ENCODE assay signal across 8 cellular contexts in the genomic region with DNA sequence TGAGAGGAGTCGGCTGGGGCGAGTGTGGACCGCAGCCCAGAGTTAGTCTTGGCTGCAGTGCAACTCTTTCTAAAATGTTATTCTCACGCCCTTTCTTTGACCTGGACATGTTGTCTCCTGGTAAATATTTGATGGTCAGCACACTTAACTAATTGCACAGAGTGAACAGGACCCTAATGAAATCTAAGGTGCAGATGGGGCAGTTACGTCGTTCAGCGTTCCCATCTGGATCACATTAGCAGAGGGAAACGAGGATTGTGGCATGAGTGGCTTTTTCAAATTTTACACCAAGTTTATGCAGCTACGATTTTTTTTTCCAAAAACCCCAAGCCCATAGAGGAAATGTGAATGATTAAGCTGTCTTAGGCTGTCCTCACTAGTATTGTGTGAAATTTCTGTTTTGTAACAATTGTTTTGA. TPM values are rescaled to one million over a fixed set of nuclear protein-coding genes. Genes with fewer than 3 reads are reported as not detected.
DNase-seq lines count a peak whose midpoint lies in the region; ATAC-seq lines count a peak whose summit lies in the region.

No MANE protein-coding gene starts in this region.

- intact Hi-C loops in activated CD4-positive, alpha-beta T cell treated with anti-CD3 and anti-CD28 coated beads for 36 hours (cut with DNase I, micrococcal nuclease): loop anchor here (1.0 to 10.0 kb wide), 15 partner anchors 53 to 1655 kb away; partner anchors contain the start of genes ZFAND5 (in 2 of the 2), CEMIP2 (in 1 of the 2), SMC5 (in 1 of the 2) and TMC1 (in 1 of the 2)

- peak overlapping the region; percentile 47 for H3K27ac ChIP-seq in adipose tissue (ENCODE audit: low read depth, low read length)
- peak overlapping the region; percentile 70 for H3K27ac ChIP-seq in temporal lobe (ENCODE audit: low read depth, low read length)

- no peaks in the 10 kb centered on the region for H3K9me3 Mint-ChIP-seq in activated CD4-positive, alpha-beta T cell treated with anti-CD3 and anti-CD28 coated beads for 36 hours (ENCODE audit: low read depth)

- POLR2A ChIA-PET in activated CD4-positive, alpha-beta T cell treated with anti-CD3 and anti-CD28 coated beads for 36 hours (lab: Charles Lee): interaction anchor here (1.9 kb wide), 1 partner anchor 145 kb away, joined by 10 read pairs; no protein-coding TSS in a partner anchor

- peaks cover 60% of the 10 kb centered on the region for H3K4me1 Mint-ChIP-seq in activated CD4-positive, alpha-beta T cell treated with anti-CD3 and anti-CD28 coated beads for 36 hours

- CTCF ChIA-PET in activated CD4-positive, alpha-beta T cell treated with anti-CD3 and anti-CD28 coated beads for 36 hours (lab: Charles Lee): interaction anchor here (1.5 to 1.6 kb wide), 2 partner anchors 18 to 93 kb away, joined by 3 read pairs; no protein-coding TSS in a partner anchor

- no peak for ATAC-seq in activated CD4-positive, alpha-beta T cell treated with anti-CD3 and anti-CD28 coated beads for 36 hours
- ATAC-seq in GM19023 (IDR thresholded peaks at IDR 0.05; ENCODE audit: unreplicated experiment): no peak

- peak overlapping the region; percentile 98 for H3K4me3 Mint-ChIP-seq in activated CD4-positive, alpha-beta T cell treated with anti-CD3 and anti-CD28 coated beads for 36 hours

- 0 to 1% (median 1%) methylated on average over 9 of the region's 9 CpGs for WGBS in adipose tissue, 3 donors

- H3K36me3 Mint-ChIP-seq in activated CD4-positive, alpha-beta T cell treated with anti-CD3 and anti-CD28 coated beads for 36 hours (ENCODE audit: low read depth): peaks cover 5% of the 10 kb centered on the region

- peak overlapping the region; percentile 94 for H3K27ac Mint-ChIP-seq in activated CD4-positive, alpha-beta T cell treated with anti-CD3 and anti-CD28 coated beads for 36 hours

- no peaks in the 10 kb centered on the region for H3K27me3 Mint-ChIP-seq in activated CD4-positive, alpha-beta T cell treated with anti-CD3 and anti-CD28 coated beads for 36 hours

- DNase-seq in activated CD4-positive, alpha-beta T cell treated with anti-CD3 and anti-CD28 coated beads for 36 hours: no peak
- no peak for DNase-seq in activated CD4-positive, alpha-beta T cell treated with anti-CD3 and anti-CD28 coated beads for 1 hour
- DNase-seq in iris pigment epithelial cell (ENCODE audit: low read depth): peak; percentile 77
- DNase-seq in mesenteric fat pad (ENCODE audit: low spot score): no peak
- no peak for DNase-seq in OCI-M2 (lab: John Stamatoyannopoulos, UW; ENCODE audit: unreplicated experiment)

RNA-seq across cellular contexts. Expression of gene C9orf85, which starts 0.5 kb away (rescaled TPM):
- 10 to 100 TPM; 10.2 to 10.4 TPM for total RNA-seq in activated CD4-positive, alpha-beta T cell treated with anti-CD3 and anti-CD28 coated beads for 36 hours
- 10 to 100 TPM in 1 of 3 donors, 1 to 10 TPM in 2; 8.0 to 15.6 (median 8.9) TPM for polyA plus RNA-seq in adipose tissue
- 13.3 TPM for total RNA-seq in temporal lobe
- 6.7 TPM for total RNA-seq in mesenteric fat pad

RNA-seq across cellular contexts. Expression of gene ABHD17B, which starts 0.9 kb away (rescaled TPM):
- total RNA-seq in activated CD4-positive, alpha-beta T cell treated with anti-CD3 and anti-CD28 coated beads for 36 hours: 10 to 100 TPM in 1 of 2 experiments, 1 to 10 TPM in 1; 9.1 to 13.3 TPM
- 1 to 10 TPM; 3.9 to 9.7 (median 7.6) TPM for polyA plus RNA-seq in adipose tissue
- total RNA-seq in temporal lobe (57.0 TPM), mesenteric fat pad (14.3 TPM)
